14 cellular contexts compared by ENCODE assay signal in genomic region chr13:21012841-21013681, GRCh38. TPM values are rescaled to one million over a fixed set of nuclear protein-coding genes. Genes with fewer than 3 reads are reported as not detected.
DNase-seq lines count a peak whose midpoint lies in the region; ATAC-seq and TF ChIP-seq lines count a peak whose summit lies in the region.
"Had no signal": no experiment of that assay in that cellular context is flagged by ENCODE, and none has a peak within 500 bp of the region (broad histone marks: within the 10 kb centered on the region; RNA-seq: fewer than 3 reads in every experiment).

No MANE protein-coding gene starts in this region.

- H3T11ph ChIP-seq in H9 (ENCODE audit: low read length), result no peak overlapping the region

- peaks cover 2 to 6% (median 4%) of the 10 kb centered on the region in 3 experiments; a peak in 5 of 7 replicates for H3K36me3 Mint-ChIP-seq in H9 (ENCODE audit: insufficient read depth in 1 of 3, low read depth in 3 of 3)
- H3K36me3 Mint-ChIP-seq: mesothelial cell of epicardium had no signal

- H3K79me2 ChIP-seq in GM23248 (ENCODE audit: insufficient read depth) (peaks cover 91% of the 10 kb centered on the region), H9 (ENCODE audit: insufficient read depth, low read length) (peaks cover 25% of the 10 kb centered on the region; the same call in 1 of the 2 replicates)

- peaks cover 92% of the 10 kb centered on the region for H3F3A ChIP-seq in GM23248 (ENCODE audit: insufficient read depth)

- H4K20me1 ChIP-seq in GM23248 (ENCODE audit: insufficient read depth) (peaks cover 11% of the 10 kb centered on the region; the same call in 1 of the 2 replicates), H9 (ENCODE audit: control insufficient read depth, insufficient read depth, insufficient read length) (no peaks in the 10 kb centered on the region)

- H3K4me3 Mint-ChIP-seq in H9, result no peak overlapping the region
- H3K4me3 Mint-ChIP-seq: activated naive CD4-positive, alpha-beta T cell treated with anti-CD3 and anti-CD28 coated beads, Interleukin-2, amount 10 ng/mL, durations not matched to agents 7 days and 5 days; mesothelial cell of epicardium had no signal

- no peak overlapping the region for H4K5ac ChIP-seq in H9 (ENCODE audit: insufficient read length, low read depth, low read length)

- H3K4me3 ChIP-seq in GM23248, result no peak overlapping the region
- H3K4me3 ChIP-seq in coronary artery, result no peak overlapping the region
- H3K4me3 ChIP-seq in sigmoid colon, result no peak overlapping the region
- H3K4me3 ChIP-seq: dorsolateral prefrontal cortex had no signal

- no peak overlapping the region for H3K4ac ChIP-seq in H9 (ENCODE audit: low read depth, low read length)

- no peak overlapping the region for H2BK120ac ChIP-seq in H9 (ENCODE audit: low read depth, low read length, poor library complexity, severe bottlenecking)

- no peak overlapping the region for H3K27ac Mint-ChIP-seq in H9
- H3K27ac Mint-ChIP-seq: activated naive CD4-positive, alpha-beta T cell treated with anti-CD3 and anti-CD28 coated beads, Interleukin-2, amount 10 ng/mL, durations not matched to agents 7 days and 5 days; mesothelial cell of epicardium had no signal

- H3K23me2 ChIP-seq in H9 (ENCODE audit: insufficient read length, low read depth, low read length, poor library complexity, severe bottlenecking), result no peaks in the 10 kb centered on the region

- no peaks in the 10 kb centered on the region for H3K9me3 ChIP-seq in GM23248 (ENCODE audit: low read depth)
- no peaks in the 10 kb centered on the region for H3K9me3 ChIP-seq in sigmoid colon
- no peaks in the 10 kb centered on the region for H3K9me3 ChIP-seq in H9 (ENCODE audit: control insufficient read depth, low read depth, low read length)

- H3K79me1 ChIP-seq in H9 (ENCODE audit: insufficient read depth, low read depth, low read length, poor library complexity, severe bottlenecking), result peaks cover 9% of the 10 kb centered on the region

- in situ Hi-C loops in GM23248 (cut with MboI), result no loop called here

- no peak for TF ChIP-seq POLR2A in sigmoid colon (IDR thresholded peaks at IDR 0.05)

- TF ChIP-seq EP300 in sigmoid colon (IDR thresholded peaks at IDR 0.05), result no peak

- no peak for TF ChIP-seq CTCF in coronary artery (IDR thresholded peaks at IDR 0.05)
- no peak for TF ChIP-seq CTCF in sigmoid colon (IDR thresholded peaks at IDR 0.05)
- no peak for TF ChIP-seq CTCF in H9 (conservative IDR thresholded peaks at IDR 0.05)

- ATAC-seq in GM21528 (IDR thresholded peaks at IDR 0.05; ENCODE audit: low FRiP score, unreplicated experiment), result no peak
- ATAC-seq: Panc1 had no signal

- H3K9me3 Mint-ChIP-seq in H9, result no peaks in the 10 kb centered on the region
- H3K9me3 Mint-ChIP-seq: activated naive CD4-positive, alpha-beta T cell treated with anti-CD3 and anti-CD28 coated beads, Interleukin-2, amount 10 ng/mL, durations not matched to agents 7 days and 5 days; mesothelial cell of epicardium had no signal

- H3K27ac ChIP-seq in GM23248, result peak overlapping the region; percentile 96
- no peak overlapping the region for H3K27ac ChIP-seq in coronary artery
- peak overlapping the region; percentile 56 to 77 (median 69) for H3K27ac ChIP-seq in sigmoid colon
- H3K27ac ChIP-seq in H9 (ENCODE audit: insufficient read length, low read depth, low read length), result no peak overlapping the region

- no peak overlapping the region for H2BK12ac ChIP-seq in H9 (ENCODE audit: insufficient read length, low read depth, low read length)

- H3K9me2 ChIP-seq in GM23248 (ENCODE audit: insufficient read depth), result no peaks in the 10 kb centered on the region

- no peaks in the 10 kb centered on the region for H3K27me3 ChIP-seq in GM23248 (replicated peaks; ENCODE audit: insufficient read depth)
- H3K27me3 ChIP-seq in sigmoid colon, result no peaks in the 10 kb centered on the region
- H3K27me3 ChIP-seq in H9 (ENCODE audit: insufficient read depth, low read length), result no peaks in the 10 kb centered on the region
- H3K27me3 ChIP-seq: dorsolateral prefrontal cortex had no signal

- peaks cover 19% of the 10 kb centered on the region in 2 experiments for H3K4me1 Mint-ChIP-seq in H9

- H3K56ac ChIP-seq in H9 (ENCODE audit: insufficient read length, low read depth, low read length), result no peak overlapping the region

- H2AK5ac ChIP-seq in H9 (ENCODE audit: insufficient read length, low read length), result no peak overlapping the region

- no peak overlapping the region for H3K14ac ChIP-seq in H9 (ENCODE audit: insufficient read depth, low read length)

- H3K23ac ChIP-seq in H9 (ENCODE audit: insufficient read length, low read depth, low read length), result no peak overlapping the region

- intact Hi-C loops in sigmoid colon (cut with DNase I), result loop anchor here (5.0 kb wide), 2 partner anchors 44 to 71 kb away; no protein-coding TSS in a partner anchor

- H3K36me3 ChIP-seq in GM23248 (ENCODE audit: low read depth), result no peaks in the 10 kb centered on the region
- no peaks in the 10 kb centered on the region for H3K36me3 ChIP-seq in sigmoid colon

- no peak overlapping the region for H2AFZ ChIP-seq in GM23248
- no peak overlapping the region for H2AFZ ChIP-seq in H9 (ENCODE audit: low read length)

- H3K18ac ChIP-seq in H9 (ENCODE audit: insufficient read length, low read depth, low read length), result no peak overlapping the region

- no peaks in the 10 kb centered on the region for H3K27me3 Mint-ChIP-seq in H9 (ENCODE audit: low read depth)

- H2BK5ac ChIP-seq in H9 (ENCODE audit: insufficient read length, low read length), result no peak overlapping the region

- H4K8ac ChIP-seq in H9 (replicated peaks; ENCODE audit: insufficient read length, low read depth, low read length), result no peak overlapping the region

- H3K4me2 ChIP-seq in GM23248 (ENCODE audit: unreplicated experiment), result peak overlapping the region; percentile 29
- H3K4me2 ChIP-seq in H9 (ENCODE audit: insufficient read depth, insufficient read length, low read length), result no peak overlapping the region

- H3K4me1 ChIP-seq in GM23248 (ENCODE audit: insufficient read depth) (peaks cover 82% of the 10 kb centered on the region), sigmoid colon (peaks cover 0 to 92% (median 82%) of the 10 kb centered on the region in 4 donors), H9 (ENCODE audit: insufficient read depth, low read length) (peaks cover 2% of the 10 kb centered on the region; the same call in 1 of the 2 replicates)

- peak; percentile 53 for DNase-seq in GM23248
- DNase-seq in coronary artery (ENCODE audit: low spot score), result peak; percentile 31
- DNase-seq in islet precursor cell, result peak; percentile 32
- DNase-seq in sigmoid colon, result no peak
- no peak for DNase-seq in H9
- no peak for DNase-seq in occipital lobe (lab: John Stamatoyannopoulos, UW)
- DNase-seq in NCI-H69 (lab: John Stamatoyannopoulos, UW), result no peak
- DNase-seq: activated naive CD4-positive, alpha-beta T cell treated with anti-CD3 and anti-CD28 coated beads, Interleukin-2, amount 10 ng/mL, durations not matched to agents 7 days and 5 days; dorsolateral prefrontal cortex; GDM1; Kasumi-1 had no signal

- H3K9ac ChIP-seq in GM23248 (no peak overlapping the region), H9 (ENCODE audit: extremely low read depth, insufficient read length, low read length) (no peak overlapping the region)

- WGBS in GM23248 (ENCODE audit: low coverage in 1 of 2, low lambda C conversion rate in 2 of 2, missing lambda C conversion rate in 2 of 2), 2 experiments, result 44 to 45% methylated on average over 5 of the region's 5 CpGs
- 62 to 66% methylated on average over 5 of the region's 5 CpGs for WGBS in sigmoid colon, 2 donors
- no CpG with 5 or more reads among the region's 5 CpGs for WGBS in H9 (ENCODE audit: extremely low coverage, insufficient read length, low lambda C conversion rate)

- no peak overlapping the region for H4K91ac ChIP-seq in H9 (ENCODE audit: insufficient read length, low read depth, low read length)

- H2BK20ac ChIP-seq in H9 (ENCODE audit: low read depth, low read length, poor library complexity, severe bottlenecking), result no peak overlapping the region

- no peak overlapping the region for H2BK15ac ChIP-seq in H9 (ENCODE audit: low read depth, low read length)

RNA-seq across cellular contexts. Expression of gene LATS2, which starts 48.3 kb away (rescaled TPM):
- 23.0 and 28.5 TPM in 2 replicates for total RNA-seq in GM23248 (2014; rRNA removed; shearing (Covaris generic))
- 10.6 and 11.8 TPM in 2 replicates for polyA plus RNA-seq in GM23248 (2016; fragmentation: Nextera tagmentation; extraction: Ambion mirVana)
- 10 to 100 TPM; 21.8 to 45.5 (median 28.2) TPM for total RNA-seq in sigmoid colon
- 1 to 10 TPM; 3.7 to 4.6 (median 4.2) TPM for polyA plus RNA-seq in sigmoid colon
- total RNA-seq in H9 (2021), result 16.8 and 20.0 TPM in 2 replicates
- 2.2 TPM for total RNA-seq in occipital lobe

Comparison
In these comparisons a context has a peak if more than half of its experiments do, and no peak if none do; other contexts are left out.
1. DNase-seq: peak in GM23248 (single experiment), coronary artery (single experiment) and islet precursor cell (single experiment); none in sigmoid colon (single experiment), H9 (single experiment), occipital lobe (single experiment) and NCI-H69 (single experiment).
2. H3K27ac ChIP-seq: peak in GM23248 (single experiment) and sigmoid colon (4 of 4); none in coronary artery (0 of 2) and H9 (single experiment).